ENCODE assay signal across 15 cellular contexts in the genomic region with DNA sequence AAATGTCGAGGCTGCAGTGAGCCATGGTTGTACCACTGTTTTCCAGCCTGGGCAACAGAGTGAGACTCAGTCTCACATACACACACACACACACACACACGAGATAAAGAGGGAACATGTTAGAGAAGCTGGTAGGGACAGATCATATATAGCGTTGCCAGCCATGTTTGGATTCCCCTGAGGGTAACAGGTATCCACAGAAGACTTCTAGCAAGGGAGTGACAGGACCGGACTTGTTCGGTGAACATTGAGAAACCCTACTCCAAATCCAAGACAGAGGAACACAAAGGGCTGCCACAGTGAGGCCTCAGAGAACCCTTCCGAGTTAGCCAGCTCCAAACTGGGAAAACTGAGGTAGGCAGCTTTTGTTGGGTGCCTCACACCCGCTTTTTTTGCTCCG.
"Had no signal": no experiment of that assay in that cellular context is flagged by ENCODE, and none has a peak within 500 bp of the region (broad histone marks: within the 10 kb centered on the region; RNA-seq: fewer than 3 reads in every experiment).

No MANE protein-coding gene starts in this region.

- H3K4me2 ChIP-seq: neural progenitor cell had no signal

- H3K36me3 ChIP-seq: gastroesophageal sphincter, heart right ventricle, neural progenitor cell, pancreas, tibial nerve, vagina had no signal

- ATAC-seq: gastroesophageal sphincter; heart right ventricle; left lobe of liver; pancreas; stimulated activated naive B cell treated with anti-CD40 and anti-IgM and Interleukin-4, amounts not matched to agents 10 μg/mL and 1 μg/mL and 100 μg/mL, for 72 hours had no signal

- H3K27me3 ChIP-seq: gastroesophageal sphincter, heart right ventricle, neural progenitor cell, pancreas, tibial nerve, vagina had no signal

- H3K9me3 ChIP-seq: gastroesophageal sphincter, heart right ventricle, pancreas, tibial nerve, vagina had no signal

- H2AFZ ChIP-seq: neural progenitor cell had no signal

- H3K27ac ChIP-seq: gastroesophageal sphincter, neural progenitor cell, pancreas, tibial nerve, vagina, WERI-Rb-1 had no signal

- H3K4me3 ChIP-seq: gastroesophageal sphincter, neural progenitor cell, vagina had no signal

- DNase-seq: activated CD4-positive, alpha-beta T cell treated with anti-CD3 and anti-CD28 coated beads, Interleukin-2, amount 50 U/mL, for 48 hours; activated naive CD4-positive, alpha-beta T cell treated with anti-CD3 and anti-CD28 coated beads, Interleukin-2, amount 10 ng/mL, durations not matched to agents 7 days and 5 days; activated T-cell treated with anti-CD3 and anti-CD28 coated beads, Interleukin-2, amount 50 U/mL, for 24 hours; effector CD8-positive, alpha-beta T cell; heart right ventricle; naive B cell; pancreas; stimulated activated CD4-positive, alpha-beta T cell treated with anti-CD3 and anti-CD28 coated beads, Interleukin-2, amount 100 ng/mL, for 48 hours; stimulated activated naive B cell treated with anti-CD40 and anti-IgM and Interleukin-4, amounts not matched to agents 10 μg/mL and 1 μg/mL and 100 μg/mL, for 72 hours; WERI-Rb-1 had no signal

- H3K9ac ChIP-seq: neural progenitor cell had no signal
